ENCODE assay signal across 17 cellular contexts in genomic region chr10:42830237-42830636, GRCh38.
"Had no signal": no experiment of that assay in that cellular context is flagged by ENCODE, and none has a peak within 500 bp of the region (broad histone marks: within the 10 kb centered on the region; RNA-seq: fewer than 3 reads in every experiment).

No MANE protein-coding gene starts in this region.

- H3K27me3 ChIP-seq: brain microvascular endothelial cell, foreskin keratinocyte, heart right ventricle, tibial nerve had no signal

- H3K4me1 ChIP-seq: foreskin keratinocyte, parathyroid adenoma, tibial nerve had no signal

- H3K9me3 ChIP-seq: heart right ventricle, neutrophil, tibial nerve had no signal

- H3K27ac ChIP-seq: brain microvascular endothelial cell, foreskin keratinocyte, heart right ventricle, neutrophil, parathyroid adenoma, skin epidermis, tibial nerve had no signal

- H3K4me3 ChIP-seq: heart right ventricle, skin epidermis, tibial nerve had no signal

- ATAC-seq: foreskin keratinocyte, natural killer cell, T-helper 17 cell had no signal

- DNase-seq: activated B cell treated with CpG ODN at 0.5 μM for 24 hours; activated CD4-positive, alpha-beta T cell treated with anti-CD3 and anti-CD28 coated beads for 48 hours; activated naive CD4-positive, alpha-beta T cell; brain microvascular endothelial cell; cerebellar nuclear complex; effector memory CD4-positive, alpha-beta T cell; foreskin keratinocyte; heart right ventricle; natural killer cell; stimulated activated CD4-positive, alpha-beta T cell treated with anti-CD3 and anti-CD28 coated beads, Interleukin-15, amount 100 ng/mL, for 24 hours; stimulated activated CD4-positive, alpha-beta T cell treated with anti-CD3 and anti-CD28 coated beads, Interleukin-4, amount 100 ng/mL, for 1 hour; stimulated activated naive CD4-positive, alpha-beta T cell; T-helper 17 cell had no signal
